ENCODE assay signal across 8 cellular contexts in the genomic region with DNA sequence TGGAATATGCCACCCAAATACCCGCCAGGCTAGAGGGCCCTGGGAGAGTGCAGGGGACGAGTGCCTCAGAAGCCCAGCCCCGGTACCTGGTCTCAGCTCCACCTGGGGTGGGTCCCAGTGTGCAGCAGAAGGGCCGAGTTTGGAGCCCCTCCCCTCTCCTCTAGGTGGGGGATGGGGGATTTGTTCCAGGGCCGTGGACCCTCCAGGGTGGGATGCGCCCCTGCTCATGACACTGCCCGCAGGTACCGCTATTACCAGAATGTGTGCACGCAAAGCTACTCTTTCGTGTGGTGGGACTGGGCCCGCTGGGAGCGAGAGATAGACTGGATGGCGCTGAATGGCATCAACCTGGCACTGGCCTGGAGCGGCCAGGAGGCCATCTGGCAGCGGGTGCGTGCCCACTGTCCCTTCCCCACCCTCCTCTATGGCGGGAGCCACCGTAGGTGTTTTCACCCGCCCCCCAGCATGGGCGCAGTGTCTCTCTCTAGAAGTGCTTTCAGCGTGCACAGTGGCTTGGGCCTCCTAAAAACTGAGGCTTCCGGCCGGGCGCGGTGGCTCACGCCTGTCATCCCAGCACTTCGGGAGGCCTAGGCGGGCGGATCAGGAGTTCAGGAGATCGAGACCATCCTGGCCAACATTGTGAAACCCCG. TPM values are rescaled to one million over a fixed set of nuclear protein-coding genes. Genes with fewer than 3 reads are reported as not detected.
DNase-seq lines count a peak whose midpoint lies in the region; ATAC-seq and TF ChIP-seq lines count a peak whose summit lies in the region.

No MANE protein-coding gene starts in this region.

- CTCF ChIA-PET in WTC11 (lab: Charles Lee): interaction anchor here (0.8 to 7.1 kb wide), 9 partner anchors 9 to 315 kb away, joined by 3 to 65 read pairs (median 4); a partner anchor contains a TSS

- H3K4me3 ChIP-seq in GM12865 (ENCODE audit: low read depth, low read length): peak overlapping the region; percentile 61

- DNase-seq in GM12865 (ENCODE audit: low read depth) (no peak), WTC11 (ENCODE audit: low spot score) (no peak), Right ventricle myocardium superior (no peak), sciatic nerve (ENCODE audit: low spot score) (peak; percentile 69), medulla oblongata (ENCODE audit: extremely low spot score) (no peak), NOMO-1 (lab: John Stamatoyannopoulos, UW; ENCODE audit: unreplicated experiment in 2 of 2) (no peak)
- DNase-seq in activated CD4-positive, alpha-beta T cell treated with anti-CD3 and anti-CD28 coated beads, Interleukin-2, amount 50 U/mL, for 4 hours: no peak

- H3K4me1 Mint-ChIP-seq in WTC11: peaks cover 27% of the 10 kb centered on the region

- peaks cover 12% of the 10 kb centered on the region; the same call in 1 of the 2 replicates for H3K36me3 Mint-ChIP-seq in WTC11

- TF ChIP-seq CTCF in GM12865 (IDR thresholded peaks at IDR 0.05; ENCODE audit: insufficient read depth, low read depth, low read length, missing control alignments) (no peak), WTC11 (IDR thresholded peaks at IDR 0.05) (no peak)

- H3K9me3 Mint-ChIP-seq in WTC11: no peaks in the 10 kb centered on the region

- peak overlapping the region; percentile 65; the same call in 1 of the 2 replicates for H3K27ac Mint-ChIP-seq in WTC11

- POLR2A ChIA-PET in WTC11 (lab: Charles Lee): interaction anchor here (0.7 to 2.3 kb wide), 3 partner anchors 11 to 40 kb away, joined by 3 to 15 read pairs (median 3); no protein-coding TSS in a partner anchor

- peak overlapping the region; percentile 74 for H3K4me3 Mint-ChIP-seq in WTC11

- intact Hi-C loops in Right ventricle myocardium superior (cut with DNase I): no loop called here
- intact Hi-C loops in sciatic nerve (cut with DNase I): no loop called here

- ATAC-seq in WTC11 (peak; percentile 2; the same call in 1 of the 2 replicates), Right ventricle myocardium superior (ENCODE audit: poor library complexity) (peak; percentile 5), sciatic nerve (no peak), HG02623 (IDR thresholded peaks at IDR 0.05; ENCODE audit: unreplicated experiment) (no peak)

- peaks cover 13% of the 10 kb centered on the region for H3K27me3 Mint-ChIP-seq in WTC11 (ENCODE audit: low read depth)

TF ChIP-seq in WTC11, 78 proteins besides CTCF, POLR2A, EP300 and RAD21:
- TF ChIP-seq ZNF423 (CRISPR knock-in tag; IDR thresholded peaks at IDR 0.05) (no peak), ETV6 (CRISPR knock-in tag; IDR thresholded peaks at IDR 0.05) (no peak), ZNF396 (CRISPR knock-in tag; IDR thresholded peaks at IDR 0.05; ENCODE audit: borderline replicate concordance) (no peak), RELA (CRISPR knock-in tag; IDR thresholded peaks at IDR 0.05; ENCODE audit: borderline replicate concordance) (no peak), JAZF1 (CRISPR knock-in tag; IDR thresholded peaks at IDR 0.05) (no peak), ZNF416 (CRISPR knock-in tag; IDR thresholded peaks at IDR 0.05) (no peak), NR2C2 (CRISPR knock-in tag; IDR thresholded peaks at IDR 0.05) (no peak), EMX1 (CRISPR knock-in tag; IDR thresholded peaks at IDR 0.05) (no peak), IRF2 (CRISPR knock-in tag; IDR thresholded peaks at IDR 0.05; ENCODE audit: borderline replicate concordance, low read depth) (no peak), ZNF138 (CRISPR knock-in tag; conservative IDR thresholded peaks at IDR 0.05) (no peak)
- TF ChIP-seq, protein P1, sequence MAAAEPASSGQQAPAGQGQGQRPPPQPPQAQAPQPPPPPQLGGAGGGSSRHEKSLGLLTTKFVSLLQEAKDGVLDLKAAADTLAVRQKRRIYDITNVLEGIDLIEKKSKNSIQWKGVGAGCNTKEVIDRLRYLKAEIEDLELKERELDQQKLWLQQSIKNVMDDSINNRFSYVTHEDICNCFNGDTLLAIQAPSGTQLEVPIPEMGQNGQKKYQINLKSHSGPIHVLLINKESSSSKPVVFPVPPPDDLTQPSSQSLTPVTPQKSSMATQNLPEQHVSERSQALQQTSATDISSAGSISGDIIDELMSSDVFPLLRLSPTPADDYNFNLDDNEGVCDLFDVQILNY (CRISPR knock-in tag; IDR thresholded peaks at IDR 0.05): no peak
- TF ChIP-seq, protein P2, sequence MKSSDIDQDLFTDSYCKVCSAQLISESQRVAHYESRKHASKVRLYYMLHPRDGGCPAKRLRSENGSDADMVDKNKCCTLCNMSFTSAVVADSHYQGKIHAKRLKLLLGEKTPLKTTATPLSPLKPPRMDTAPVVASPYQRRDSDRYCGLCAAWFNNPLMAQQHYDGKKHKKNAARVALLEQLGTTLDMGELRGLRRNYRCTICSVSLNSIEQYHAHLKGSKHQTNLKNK (CRISPR knock-in tag; IDR thresholded peaks at IDR 0.05): no peak
- TF ChIP-seq, protein P3, sequence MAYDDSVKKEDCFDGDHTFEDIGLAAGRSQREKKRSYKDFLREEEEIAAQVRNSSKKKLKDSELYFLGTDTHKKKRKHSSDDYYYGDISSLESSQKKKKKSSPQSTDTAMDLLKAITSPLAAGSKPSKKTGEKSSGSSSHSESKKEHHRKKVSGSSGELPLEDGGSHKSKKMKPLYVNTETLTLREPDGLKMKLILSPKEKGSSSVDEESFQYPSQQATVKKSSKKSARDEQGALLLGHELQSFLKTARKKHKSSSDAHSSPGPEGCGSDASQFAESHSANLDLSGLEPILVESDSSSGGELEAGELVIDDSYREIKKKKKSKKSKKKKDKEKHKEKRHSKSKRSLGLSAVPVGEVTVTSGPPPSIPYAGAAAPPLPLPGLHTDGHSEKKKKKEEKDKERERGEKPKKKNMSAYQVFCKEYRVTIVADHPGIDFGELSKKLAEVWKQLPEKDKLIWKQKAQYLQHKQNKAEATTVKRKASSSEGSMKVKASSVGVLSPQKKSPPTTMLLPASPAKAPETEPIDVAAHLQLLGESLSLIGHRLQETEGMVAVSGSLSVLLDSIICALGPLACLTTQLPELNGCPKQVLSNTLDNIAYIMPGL (CRISPR knock-in tag; IDR thresholded peaks at IDR 0.05): no peak
- TF ChIP-seq, protein P4, sequence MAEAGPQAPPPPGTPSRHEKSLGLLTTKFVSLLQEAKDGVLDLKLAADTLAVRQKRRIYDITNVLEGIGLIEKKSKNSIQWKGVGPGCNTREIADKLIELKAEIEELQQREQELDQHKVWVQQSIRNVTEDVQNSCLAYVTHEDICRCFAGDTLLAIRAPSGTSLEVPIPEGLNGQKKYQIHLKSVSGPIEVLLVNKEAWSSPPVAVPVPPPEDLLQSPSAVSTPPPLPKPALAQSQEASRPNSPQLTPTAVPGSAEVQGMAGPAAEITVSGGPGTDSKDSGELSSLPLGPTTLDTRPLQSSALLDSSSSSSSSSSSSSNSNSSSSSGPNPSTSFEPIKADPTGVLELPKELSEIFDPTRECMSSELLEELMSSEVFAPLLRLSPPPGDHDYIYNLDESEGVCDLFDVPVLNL (CRISPR knock-in tag; IDR thresholded peaks at IDR 0.05; ENCODE audit: borderline replicate concordance, low read depth): no peak
- TF ChIP-seq, protein P5, sequence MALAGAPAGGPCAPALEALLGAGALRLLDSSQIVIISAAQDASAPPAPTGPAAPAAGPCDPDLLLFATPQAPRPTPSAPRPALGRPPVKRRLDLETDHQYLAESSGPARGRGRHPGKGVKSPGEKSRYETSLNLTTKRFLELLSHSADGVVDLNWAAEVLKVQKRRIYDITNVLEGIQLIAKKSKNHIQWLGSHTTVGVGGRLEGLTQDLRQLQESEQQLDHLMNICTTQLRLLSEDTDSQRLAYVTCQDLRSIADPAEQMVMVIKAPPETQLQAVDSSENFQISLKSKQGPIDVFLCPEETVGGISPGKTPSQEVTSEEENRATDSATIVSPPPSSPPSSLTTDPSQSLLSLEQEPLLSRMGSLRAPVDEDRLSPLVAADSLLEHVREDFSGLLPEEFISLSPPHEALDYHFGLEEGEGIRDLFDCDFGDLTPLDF (CRISPR knock-in tag; IDR thresholded peaks at IDR 0.05): no peak
- TF ChIP-seq, protein P6, sequence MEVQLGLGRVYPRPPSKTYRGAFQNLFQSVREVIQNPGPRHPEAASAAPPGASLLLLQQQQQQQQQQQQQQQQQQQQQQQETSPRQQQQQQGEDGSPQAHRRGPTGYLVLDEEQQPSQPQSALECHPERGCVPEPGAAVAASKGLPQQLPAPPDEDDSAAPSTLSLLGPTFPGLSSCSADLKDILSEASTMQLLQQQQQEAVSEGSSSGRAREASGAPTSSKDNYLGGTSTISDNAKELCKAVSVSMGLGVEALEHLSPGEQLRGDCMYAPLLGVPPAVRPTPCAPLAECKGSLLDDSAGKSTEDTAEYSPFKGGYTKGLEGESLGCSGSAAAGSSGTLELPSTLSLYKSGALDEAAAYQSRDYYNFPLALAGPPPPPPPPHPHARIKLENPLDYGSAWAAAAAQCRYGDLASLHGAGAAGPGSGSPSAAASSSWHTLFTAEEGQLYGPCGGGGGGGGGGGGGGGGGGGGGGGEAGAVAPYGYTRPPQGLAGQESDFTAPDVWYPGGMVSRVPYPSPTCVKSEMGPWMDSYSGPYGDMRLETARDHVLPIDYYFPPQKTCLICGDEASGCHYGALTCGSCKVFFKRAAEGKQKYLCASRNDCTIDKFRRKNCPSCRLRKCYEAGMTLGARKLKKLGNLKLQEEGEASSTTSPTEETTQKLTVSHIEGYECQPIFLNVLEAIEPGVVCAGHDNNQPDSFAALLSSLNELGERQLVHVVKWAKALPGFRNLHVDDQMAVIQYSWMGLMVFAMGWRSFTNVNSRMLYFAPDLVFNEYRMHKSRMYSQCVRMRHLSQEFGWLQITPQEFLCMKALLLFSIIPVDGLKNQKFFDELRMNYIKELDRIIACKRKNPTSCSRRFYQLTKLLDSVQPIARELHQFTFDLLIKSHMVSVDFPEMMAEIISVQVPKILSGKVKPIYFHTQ (CRISPR knock-in tag; IDR thresholded peaks at IDR 0.05): no peak
TF ChIP-seq in WTC11: peak in this region for 0.

RNA-seq across cellular contexts. Expression of a gene that starts 1.2 kb away (rescaled TPM):
- total RNA-seq in WTC11 (2021) (28.9 to 39.3 TPM (median 30.4 TPM) in 3 replicates), Right ventricle myocardium superior (8.3 TPM), sciatic nerve (28.8 TPM)

RNA-seq across cellular contexts. Expression of a gene that starts 15.4 kb away (rescaled TPM):
- total RNA-seq in WTC11 (2021): 1.5 to 1.6 TPM (median 1.5 TPM) in 3 replicates
- 0.78 TPM for total RNA-seq in Right ventricle myocardium superior
- total RNA-seq in sciatic nerve: 2.4 TPM

RNA-seq across cellular contexts. Expression of a gene that starts 24.7 kb away (rescaled TPM):
- total RNA-seq in WTC11 (2021) (106 to 131 TPM (median 113 TPM) in 3 replicates), Right ventricle myocardium superior (41.6 TPM), sciatic nerve (45.2 TPM)

RNA-seq across cellular contexts. Expression of a gene that starts 29.6 kb away (rescaled TPM):
- total RNA-seq in WTC11 (2021): 26.9 to 34.9 TPM (median 30.1 TPM) in 3 replicates
- 69.1 TPM for total RNA-seq in Right ventricle myocardium superior
- total RNA-seq in sciatic nerve: 26.6 TPM

RNA-seq across cellular contexts. Expression of a gene that starts 40.2 kb away (rescaled TPM):
- 20.1 to 23.3 TPM (median 21.6 TPM) in 3 replicates for total RNA-seq in WTC11 (2021)
- 2.3 TPM for total RNA-seq in Right ventricle myocardium superior
- total RNA-seq in sciatic nerve: 5.9 TPM

Comparison
In these comparisons a context has a peak if more than half of its experiments do, and no peak if none do; other contexts are left out.
1. ATAC-seq: peak in WTC11 (single experiment) and Right ventricle myocardium superior (single experiment); none in sciatic nerve (single experiment) and HG02623 (single experiment).